8 cellular contexts compared by ENCODE assay signal in the genomic region with DNA sequence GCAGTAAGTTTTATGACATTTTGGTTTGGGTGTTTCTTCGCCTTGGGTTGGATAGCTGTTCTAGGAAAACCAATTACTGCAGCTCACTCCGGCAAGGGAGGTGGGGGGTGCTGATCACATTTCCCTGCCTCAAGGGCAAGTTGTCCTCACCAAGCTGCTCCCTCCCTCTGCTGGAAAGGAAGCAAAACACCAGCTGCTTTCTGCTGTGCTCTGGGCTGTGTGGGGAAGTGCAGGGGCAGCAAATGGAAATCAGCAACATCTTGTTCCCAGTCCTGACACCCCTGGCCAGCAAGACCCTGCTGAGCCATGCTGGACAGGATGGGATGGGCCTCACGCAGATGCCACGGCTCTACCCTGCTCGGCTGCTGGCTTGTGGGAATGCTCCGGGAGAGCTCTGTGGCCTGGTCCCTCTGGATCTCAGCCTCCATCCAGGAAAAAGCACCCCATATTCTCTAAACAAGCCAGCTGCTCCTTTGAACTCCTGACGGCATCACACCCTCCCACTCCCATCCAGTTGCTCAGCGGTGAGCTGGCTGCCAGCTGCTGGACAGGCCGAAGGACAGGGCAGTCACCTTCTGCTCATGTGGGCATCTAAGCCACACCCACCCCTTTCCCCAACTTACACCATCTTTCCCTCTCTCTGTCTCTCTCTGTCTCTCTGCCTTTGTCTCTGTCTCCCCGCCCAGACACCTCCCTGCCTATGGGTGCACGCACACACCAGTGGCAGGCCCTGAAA.
DNase-seq lines count a peak whose midpoint lies in the region; ATAC-seq and TF ChIP-seq lines count a peak whose summit lies in the region.

No MANE protein-coding gene starts in this region.

- DNase-seq in GM03348 (ENCODE audit: low spot score) (peak; percentile 88), NT2/D1 (ENCODE audit: low read depth, low spot score) (peak; percentile 42), fibroblast of gingiva (ENCODE audit: low read depth) (peak; percentile 25), NOMO-1 treated with DMSO at 0.1 percent for 48 hours (lab: John Stamatoyannopoulos, UW; ENCODE audit: unreplicated experiment) (no peak), NCI-H1436 (lab: John Stamatoyannopoulos, UW) (no peak)

- peak; percentile 53 for TF ChIP-seq CTCF in parathyroid adenoma (IDR thresholded peaks at IDR 0.05)

- H3K27me3 ChIP-seq in NT2/D1 (ENCODE audit: insufficient read depth, insufficient read length) (no peaks in the 10 kb centered on the region), parathyroid adenoma (ENCODE audit: control insufficient read depth, insufficient read depth, low read length) (no peaks in the 10 kb centered on the region)

- no peak overlapping the region for H3K4me3 ChIP-seq in NT2/D1 (ENCODE audit: insufficient read length, low read depth)
- H3K4me3 ChIP-seq in parathyroid adenoma (ENCODE audit: low read depth, low read length), result no peak overlapping the region

- no peaks in the 10 kb centered on the region for H3K79me2 ChIP-seq in parathyroid adenoma

- H3K36me3 ChIP-seq in NT2/D1 (ENCODE audit: insufficient read depth, insufficient read length, low read length), result no peaks in the 10 kb centered on the region
- no peaks in the 10 kb centered on the region for H3K36me3 ChIP-seq in parathyroid adenoma (ENCODE audit: control insufficient read depth, insufficient read depth, low read length)

- peaks cover 7% of the 10 kb centered on the region for H3K4me1 ChIP-seq in NT2/D1 (ENCODE audit: insufficient read depth, insufficient read length)
- peaks cover 6% of the 10 kb centered on the region for H3K4me1 ChIP-seq in parathyroid adenoma

- ATAC-seq in HG02763 (IDR thresholded peaks at IDR 0.05; ENCODE audit: unreplicated experiment) (no peak), GM21381 (IDR thresholded peaks at IDR 0.05; ENCODE audit: unreplicated experiment) (no peak)

- H3K9ac ChIP-seq in NT2/D1 (ENCODE audit: insufficient read length, low read depth), result peak overlapping the region; percentile 18
- no peak overlapping the region for H3K9ac ChIP-seq in parathyroid adenoma

- H3K4me2 ChIP-seq in parathyroid adenoma (ENCODE audit: low read length), result no peak overlapping the region

- no peaks in the 10 kb centered on the region; the same call in 1 of the 2 replicates for H3K9me3 ChIP-seq in NT2/D1 (ENCODE audit: insufficient read depth, low read length)
- H3K9me3 ChIP-seq in parathyroid adenoma (ENCODE audit: control insufficient read depth, low read length), result no peaks in the 10 kb centered on the region

- peak overlapping the region; percentile 73 for H2AFZ ChIP-seq in parathyroid adenoma

- H3K27ac ChIP-seq in parathyroid adenoma, result peak overlapping the region; percentile 36

Comparison
In these comparisons a context has a peak if more than half of its experiments do, and no peak if none do; other contexts are left out.
1. DNase-seq: peak in GM03348 (single experiment), NT2/D1 (single experiment) and fibroblast of gingiva (single experiment); none in NOMO-1 treated with DMSO at 0.1 percent for 48 hours (single experiment) and NCI-H1436 (single experiment).